27 cellular contexts compared by ENCODE assay signal in genomic region chr1:200034262-200034557, GRCh38. TPM values are rescaled to one million over a fixed set of nuclear protein-coding genes. Genes with fewer than 3 reads are reported as not detected.
"Had no signal": no experiment of that assay in that cellular context is flagged by ENCODE, and none has a peak within 500 bp of the region (broad histone marks: within the 10 kb centered on the region; RNA-seq: fewer than 3 reads in every experiment).

No MANE protein-coding gene starts in this region.

- H3K36me3 Mint-ChIP-seq: immature natural killer cell, mesothelial cell of epicardium, T-cell had no signal

- H3K9me3 Mint-ChIP-seq: activated T-helper 1 cell treated with anti-CD3 and anti-CD28 coated beads, Interleukin-12 subunit alpha, Interleukin-12 subunit beta, Interleukin-2, Interleukin-4 antibody, amounts not matched to agents 30 ng/mL and 10 ng/mL and 1 ng/mL, durations not matched to agents 14 hours and 24 hours and 36 hours; central memory CD8-positive, alpha-beta T cell; endodermal cell; immature natural killer cell; mesothelial cell of epicardium; nephron; T-cell; T-helper 2 cell treated with Interferon-gamma antibody and Interleukin-4, amounts not matched to agents 5 μg/mL and 100 μg/mL, for 36 hours had no signal

- H3K27ac Mint-ChIP-seq: activated CD8-positive, alpha-beta T cell treated with anti-CD3 and anti-CD28 coated beads, Interleukin-2, amount 10 ng/mL, durations not matched to agents 7 days and 5 days; activated T-helper 1 cell treated with anti-CD3 and anti-CD28 coated beads, Interleukin-12 subunit alpha, Interleukin-12 subunit beta, Interleukin-2, Interleukin-4 antibody, amounts not matched to agents 30 ng/mL and 10 ng/mL and 1 ng/mL, durations not matched to agents 14 hours and 24 hours and 36 hours; endodermal cell; immature natural killer cell; mesothelial cell of epicardium; nephron; T-cell; T-helper 2 cell treated with Interferon-gamma antibody and Interleukin-4, amounts not matched to agents 5 μg/mL and 100 μg/mL, for 36 hours had no signal

- H3K36me3 ChIP-seq: brain microvascular endothelial cell, esophagus squamous epithelium, gastrocnemius medialis, left lung, sigmoid colon, thoracic aorta, upper lobe of left lung, WERI-Rb-1 had no signal

- H3K4me3 ChIP-seq: left lung, upper lobe of left lung had no signal

- H3K27ac ChIP-seq: brain microvascular endothelial cell, esophagus squamous epithelium, gastrocnemius medialis, left lung, sigmoid colon, thoracic aorta, upper lobe of left lung, WERI-Rb-1 had no signal

- DNase-seq: activated CD4-positive, alpha-beta T cell treated with anti-CD3 and anti-CD28 coated beads for 1 hour; activated CD4-positive, alpha-beta T cell treated with anti-CD3 and anti-CD28 coated beads, Interleukin-2, amount 50 U/mL, for 1 hour; activated CD8-positive, alpha-beta T cell treated with anti-CD3 and anti-CD28 coated beads, Interleukin-2, amount 10 ng/mL, durations not matched to agents 7 days and 5 days; activated gamma-delta T cell; activated naive CD4-positive, alpha-beta T cell treated with anti-CD3 and anti-CD28 coated beads, Interleukin-2, amount 50 U/mL, for 16 hours; aorta; brain microvascular endothelial cell; esophagus squamous epithelium; gastrocnemius medialis; immature natural killer cell; left lung; occipital lobe; posterior cingulate gyrus; sigmoid colon; stimulated activated CD4-positive, alpha-beta T cell treated with anti-CD3 and anti-CD28 coated beads, Interleukin-2, amount 100 ng/mL, for 48 hours; stimulated activated naive CD4-positive, alpha-beta T cell; T-cell; WERI-Rb-1 had no signal

- H3K9me3 ChIP-seq: esophagus squamous epithelium, gastrocnemius medialis, left lung, sigmoid colon, thoracic aorta, upper lobe of left lung had no signal

- ATAC-seq: activated CD8-positive, alpha-beta T cell treated with anti-CD3 and anti-CD28 coated beads, Interleukin-2, amount 10 ng/mL, durations not matched to agents 7 days and 5 days; gastrocnemius medialis; left lung; T-cell had no signal

- H3K4me3 Mint-ChIP-seq: activated CD8-positive, alpha-beta T cell treated with anti-CD3 and anti-CD28 coated beads, Interleukin-2, amount 10 ng/mL, durations not matched to agents 7 days and 5 days; activated T-helper 1 cell treated with anti-CD3 and anti-CD28 coated beads, Interleukin-12 subunit alpha, Interleukin-12 subunit beta, Interleukin-2, Interleukin-4 antibody, amounts not matched to agents 30 ng/mL and 10 ng/mL and 1 ng/mL, durations not matched to agents 14 hours and 24 hours and 36 hours; central memory CD8-positive, alpha-beta T cell; endodermal cell; immature natural killer cell; mesothelial cell of epicardium; nephron; T-cell; T-helper 2 cell treated with Interferon-gamma antibody and Interleukin-4, amounts not matched to agents 5 μg/mL and 100 μg/mL, for 36 hours had no signal

RNA-seq across cellular contexts. Expression of gene NR5A2, which starts 6.7 kb away (rescaled TPM):
- total RNA-seq: activated CD8-positive, alpha-beta T cell treated with anti-CD3 and anti-CD28 coated beads, Interleukin-2, amount 10 ng/mL, durations not matched to agents 7 days and 5 days; kidney epithelial cell had no signal
